Comparison of ENCODE assay signal across 8 cellular contexts in the genomic region with DNA sequence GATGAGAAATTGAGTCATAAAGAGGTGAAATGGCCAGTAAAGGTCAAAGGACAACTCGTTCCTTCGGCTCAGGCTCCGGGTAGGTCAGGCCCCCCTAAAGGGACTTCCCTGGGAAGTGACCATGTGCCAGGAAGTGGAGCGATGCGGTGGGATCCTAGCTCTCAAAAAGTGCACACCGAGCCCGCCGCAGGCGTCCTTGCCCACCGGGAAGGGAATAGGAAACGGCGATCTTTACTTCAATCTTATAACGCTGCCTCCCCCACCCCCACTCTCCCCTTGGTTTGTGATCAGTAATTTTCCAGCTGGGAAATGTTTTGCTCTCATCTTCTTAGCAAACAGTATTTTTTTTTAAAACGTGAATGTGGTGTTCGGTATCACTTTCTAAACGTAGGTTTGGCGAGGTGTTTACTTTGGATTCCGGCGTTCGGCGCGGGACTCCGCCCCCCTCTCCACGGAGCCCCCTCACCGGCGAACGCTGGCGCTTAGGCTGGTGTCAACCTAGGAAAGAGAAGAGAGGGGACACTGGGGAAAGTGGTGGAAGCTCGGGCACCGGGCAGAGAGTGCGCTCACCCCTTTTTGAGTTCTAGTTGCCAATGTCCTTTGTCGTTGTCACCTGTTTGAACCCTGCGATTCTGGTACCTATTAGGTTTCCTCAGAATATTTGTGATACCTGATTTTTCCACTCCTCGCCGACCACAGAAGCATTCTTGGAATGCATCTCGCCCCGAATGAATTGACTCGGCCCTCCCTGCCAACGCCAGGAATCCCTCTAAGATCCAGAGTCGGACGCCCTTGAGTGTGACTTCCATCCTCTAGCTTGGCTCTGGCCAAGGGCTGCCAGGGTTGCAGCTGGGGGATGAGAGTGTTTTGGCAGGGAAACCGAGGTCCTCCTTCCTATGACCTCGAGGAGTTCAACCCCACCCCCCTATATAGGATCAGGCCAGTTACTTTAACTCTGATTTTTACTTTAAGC. TPM values are rescaled to one million over a fixed set of nuclear protein-coding genes. Genes with fewer than 3 reads are reported as not detected.
DNase-seq lines count a peak whose midpoint lies in the region; ATAC-seq and TF ChIP-seq lines count a peak whose summit lies in the region.

No MANE protein-coding gene starts in this region.

- intact Hi-C loops in breast epithelium (cut with DNase I; ENCODE audit: low total_unique reads), result no loop called here

- ATAC-seq in HG03135 (IDR thresholded peaks at IDR 0.05; ENCODE audit: unreplicated experiment) (no peak), HG03045 (IDR thresholded peaks at IDR 0.05; ENCODE audit: unreplicated experiment) (no peak)

- H3K4me1 ChIP-seq in breast epithelium, result no peaks in the 10 kb centered on the region

- peak overlapping the region; percentile 68 to 93 (median 82) for H3K4me3 ChIP-seq in breast epithelium
- peak overlapping the region; percentile 24 for H3K4me3 ChIP-seq in kidney epithelial cell (ENCODE audit: low read depth, low read length)
- peak overlapping the region in 5 of 7 experiments; percentile 24 to 78 (median 63) for H3K4me3 ChIP-seq in skin epidermis

- in situ Hi-C loops in ACHN (cut with HindIII; ENCODE audit: low pct_ligation_motif_present, low pct_unique_long_range_greater_than_20kb, low sequenced_read_pairs), result no loop called here

- no peak for TF ChIP-seq CTCF in breast epithelium (IDR thresholded peaks at IDR 0.05)
- TF ChIP-seq CTCF in kidney epithelial cell (IDR thresholded peaks at IDR 0.05; ENCODE audit: insufficient read depth, low read length, poor library complexity, severe bottlenecking), result no peak

- H3K9me3 ChIP-seq in breast epithelium, result no peaks in the 10 kb centered on the region

- DNase-seq in NCI-H1092 (lab: John Stamatoyannopoulos, UW), result peak; percentile 17
- DNase-seq in breast epithelium (ENCODE audit: low spot score in 2 of 2), result peak in 1 of 2 donors; percentile 24
- no peak for DNase-seq in kidney epithelial cell (ENCODE audit: low read depth)
- no peak for DNase-seq in DMS 273 treated with DMSO at 0.1 percent for 48 hours (lab: John Stamatoyannopoulos, UW)
- no peak for DNase-seq in ACHN

- TF ChIP-seq POLR2A in breast epithelium (IDR thresholded peaks at IDR 0.05), result peak; percentile 29

- H3K27ac ChIP-seq in breast epithelium, result peak overlapping the region; percentile 81 to 91
- peak overlapping the region in 18 of 21 experiments; percentile 61 to 98 (median 92) for H3K27ac ChIP-seq in skin epidermis

- H3K27me3 ChIP-seq in breast epithelium, result no peaks in the 10 kb centered on the region
- H3K27me3 ChIP-seq in kidney epithelial cell (ENCODE audit: control insufficient read depth, insufficient read depth, low read length), result peaks cover 18% of the 10 kb centered on the region

- H3K36me3 ChIP-seq in breast epithelium, result no peaks in the 10 kb centered on the region
- H3K36me3 ChIP-seq in kidney epithelial cell (ENCODE audit: control insufficient read depth, insufficient read depth, low read length), result no peaks in the 10 kb centered on the region

RNA-seq across cellular contexts. Expression of a gene that starts 1.8 kb away (rescaled TPM):
- 100 to 1,000 TPM in 1 of 3 donors, 10 to 100 TPM in 2; 52.7 to 165 (median 53.4) TPM for total RNA-seq in breast epithelium
- total RNA-seq in kidney epithelial cell, result 38.7 and 43.8 TPM in 2 replicates

Comparison
In these comparisons a context has a peak if more than half of its experiments do, and no peak if none do; other contexts are left out.
1. H3K4me3 ChIP-seq: peak in every context shown above with its lines; median percentile 82 in breast epithelium; 63 in skin epidermis; 24 in kidney epithelial cell.